17 cellular contexts compared by ENCODE assay signal in the genomic region with DNA sequence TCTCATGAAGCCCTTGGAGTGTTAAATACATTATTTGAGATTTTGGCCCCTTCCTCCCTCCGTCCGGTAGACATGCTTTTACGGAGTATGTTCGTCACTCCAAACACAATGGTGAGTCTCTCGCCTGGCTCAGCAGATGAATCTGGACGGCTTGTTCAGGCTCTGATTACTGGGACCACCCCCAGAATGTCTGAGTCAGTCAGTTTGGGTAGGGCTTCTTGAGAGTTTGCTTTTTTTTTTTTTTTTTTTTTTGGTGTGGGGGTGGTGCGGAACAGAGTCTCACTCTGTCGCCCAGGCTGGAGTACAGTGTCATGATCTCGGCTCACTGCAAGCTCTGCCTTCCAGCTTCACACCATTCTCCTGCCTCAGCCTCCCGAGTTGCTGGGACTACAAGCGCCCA.
DNase-seq lines count a peak whose midpoint lies in the region; ATAC-seq, FAIRE-seq and TF ChIP-seq lines count a peak whose summit lies in the region.
"Had no signal": no experiment of that assay in that cellular context is flagged by ENCODE, and none has a peak within 500 bp of the region (broad histone marks: within the 10 kb centered on the region; RNA-seq: fewer than 3 reads in every experiment).

No MANE protein-coding gene starts in this region.

- no peak overlapping the region for H3K27ac ChIP-seq in small intestine (ENCODE audit: low read depth in 1 of 2, low read length in 1 of 2)
- H3K27ac ChIP-seq: 22Rv1 had no signal

- FAIRE-seq in small intestine (lab: Jason Lieb, UNC) = no peak
- FAIRE-seq: D721Med, GM12892 had no signal

- intact Hi-C loops in activated CD8-positive, alpha-beta T cell treated with anti-CD3 and anti-CD28 coated beads for 36 hours (cut with micrococcal nuclease) = no loop called here

- TF ChIP-seq CTCF in activated CD8-positive, alpha-beta T cell treated with anti-CD3 and anti-CD28 coated beads for 36 hours (IDR thresholded peaks at IDR 0.05) = no peak
- TF ChIP-seq CTCF in brain (conservative IDR thresholded peaks at IDR 0.05) = no peak
- no peak for TF ChIP-seq CTCF in glutamatergic neuron (IDR thresholded peaks at IDR 0.05; ENCODE audit: partially characterized antibody, unreplicated experiment)

- peak; percentile 17 for DNase-seq in activated CD8-positive, alpha-beta T cell treated with anti-CD3 and anti-CD28 coated beads, Interleukin-2, amount 10 ng/mL, durations not matched to agents 7 days and 5 days
- no peak for DNase-seq in activated CD8-positive, alpha-beta T cell treated with anti-CD3 and anti-CD28 coated beads for 36 hours
- DNase-seq in glutamatergic neuron = no peak
- no peak for DNase-seq in small intestine
- DNase-seq in OCI-M1 (lab: John Stamatoyannopoulos, UW) = no peak
- no peak for DNase-seq in stimulated activated CD4-positive, alpha-beta T cell treated with anti-CD3 and anti-CD28 coated beads, Interleukin-2, amount 100 ng/mL, for 48 hours
- DNase-seq: CD8-positive, alpha-beta T cell; COR-L47; DND-41; GDM1; H7 had no signal

- no peaks in the 10 kb centered on the region for H3K27me3 ChIP-seq in small intestine (ENCODE audit: control insufficient read depth in 2 of 2, insufficient read depth in 2 of 2, low read length in 2 of 2)

- no peak overlapping the region for H3K4me3 ChIP-seq in small intestine (ENCODE audit: low read depth in 1 of 2, low read length in 2 of 2)
- H3K4me3 ChIP-seq: GM23338 had no signal

- no peak overlapping the region for H3K27ac Mint-ChIP-seq in activated CD8-positive, alpha-beta T cell treated with anti-CD3 and anti-CD28 coated beads, Interleukin-2, amount 10 ng/mL, durations not matched to agents 7 days and 5 days
- no peak overlapping the region for H3K27ac Mint-ChIP-seq in activated CD8-positive, alpha-beta T cell treated with anti-CD3 and anti-CD28 coated beads for 36 hours
- H3K27ac Mint-ChIP-seq in brain (peak overlapping the region in 3 of 5 experiments; percentile 1 to 61 (median 53)), glutamatergic neuron (ENCODE audit: unreplicated experiment) (peak overlapping the region; percentile 10)
- H3K27ac Mint-ChIP-seq: CD8-positive, alpha-beta T cell; GM23338 had no signal

- no peaks in the 10 kb centered on the region for H3K4me1 ChIP-seq in small intestine (ENCODE audit: control insufficient read depth in 2 of 2, insufficient read depth in 1 of 2, low read depth in 1 of 2, low read length in 1 of 2)

- no peaks in the 10 kb centered on the region for H3K9me3 Mint-ChIP-seq in activated CD8-positive, alpha-beta T cell treated with anti-CD3 and anti-CD28 coated beads, Interleukin-2, amount 10 ng/mL, durations not matched to agents 7 days and 5 days (ENCODE audit: insufficient read depth)
- no peaks in the 10 kb centered on the region for H3K9me3 Mint-ChIP-seq in activated CD8-positive, alpha-beta T cell treated with anti-CD3 and anti-CD28 coated beads for 36 hours
- H3K9me3 Mint-ChIP-seq in brain = no peaks in the 10 kb centered on the region
- H3K9me3 Mint-ChIP-seq in glutamatergic neuron (ENCODE audit: unreplicated experiment) = no peaks in the 10 kb centered on the region
- H3K9me3 Mint-ChIP-seq: CD14-positive monocyte; CD8-positive, alpha-beta T cell; GM23338 had no signal

- H3K4me3 Mint-ChIP-seq in activated CD8-positive, alpha-beta T cell treated with anti-CD3 and anti-CD28 coated beads, Interleukin-2, amount 10 ng/mL, durations not matched to agents 7 days and 5 days = no peak overlapping the region
- no peak overlapping the region for H3K4me3 Mint-ChIP-seq in activated CD8-positive, alpha-beta T cell treated with anti-CD3 and anti-CD28 coated beads for 36 hours
- H3K4me3 Mint-ChIP-seq in brain (no peak overlapping the region), glutamatergic neuron (ENCODE audit: unreplicated experiment) (no peak overlapping the region)
- H3K4me3 Mint-ChIP-seq: CD14-positive monocyte; CD8-positive, alpha-beta T cell; GM23338 had no signal

- peaks cover 43% of the 10 kb centered on the region for H3K36me3 Mint-ChIP-seq in activated CD8-positive, alpha-beta T cell treated with anti-CD3 and anti-CD28 coated beads, Interleukin-2, amount 10 ng/mL, durations not matched to agents 7 days and 5 days (ENCODE audit: low read depth)
- H3K36me3 Mint-ChIP-seq in activated CD8-positive, alpha-beta T cell treated with anti-CD3 and anti-CD28 coated beads for 36 hours (ENCODE audit: low read depth) = peaks cover 32% of the 10 kb centered on the region
- peaks cover 86% of the 10 kb centered on the region for H3K36me3 Mint-ChIP-seq in brain
- H3K36me3 Mint-ChIP-seq in glutamatergic neuron (ENCODE audit: unreplicated experiment) = peaks cover 15% of the 10 kb centered on the region

- H3K9me3 ChIP-seq in small intestine (ENCODE audit: control insufficient read depth, low read depth) = no peaks in the 10 kb centered on the region

- 93 to 96% (median 93%) methylated on average over 11 of the region's 11 CpGs for WGBS in small intestine, 3 donors

- no peak for ATAC-seq in activated CD8-positive, alpha-beta T cell treated with anti-CD3 and anti-CD28 coated beads, Interleukin-2, amount 10 ng/mL, durations not matched to agents 7 days and 5 days
- ATAC-seq in activated CD8-positive, alpha-beta T cell treated with anti-CD3 and anti-CD28 coated beads for 36 hours = no peak
- ATAC-seq: CD8-positive, alpha-beta T cell; GM23338 had no signal

- H3K27me3 Mint-ChIP-seq in activated CD8-positive, alpha-beta T cell treated with anti-CD3 and anti-CD28 coated beads, Interleukin-2, amount 10 ng/mL, durations not matched to agents 7 days and 5 days (ENCODE audit: low read depth) = no peaks in the 10 kb centered on the region
- H3K27me3 Mint-ChIP-seq in activated CD8-positive, alpha-beta T cell treated with anti-CD3 and anti-CD28 coated beads for 36 hours = no peaks in the 10 kb centered on the region
- H3K27me3 Mint-ChIP-seq in brain (no peaks in the 10 kb centered on the region), glutamatergic neuron (ENCODE audit: unreplicated experiment) (peaks cover 3% of the 10 kb centered on the region)

- peaks cover 8 to 27% of the 10 kb centered on the region in 2 donors for H3K36me3 ChIP-seq in small intestine (ENCODE audit: control insufficient read depth in 2 of 2, insufficient read depth in 2 of 2, low read length in 2 of 2)

- CTCF ChIA-PET in activated CD8-positive, alpha-beta T cell treated with anti-CD3 and anti-CD28 coated beads, Interleukin-2, amount 10 ng/mL, durations not matched to agents 7 days and 5 days (lab: Charles Lee) = no interaction called here
- CTCF ChIA-PET in activated CD8-positive, alpha-beta T cell treated with anti-CD3 and anti-CD28 coated beads for 36 hours (lab: Charles Lee) = interaction anchor here (0.8 kb wide), 1 partner anchor 12 kb away, joined by 3 read pairs; no protein-coding TSS in a partner anchor

- POLR2A ChIA-PET in activated CD8-positive, alpha-beta T cell treated with anti-CD3 and anti-CD28 coated beads, Interleukin-2, amount 10 ng/mL, durations not matched to agents 7 days and 5 days (lab: Charles Lee) = no interaction called here
- POLR2A ChIA-PET in activated CD8-positive, alpha-beta T cell treated with anti-CD3 and anti-CD28 coated beads for 36 hours (lab: Charles Lee) = no interaction called here

- peaks cover 5% of the 10 kb centered on the region for H3K4me1 Mint-ChIP-seq in activated CD8-positive, alpha-beta T cell treated with anti-CD3 and anti-CD28 coated beads, Interleukin-2, amount 10 ng/mL, durations not matched to agents 7 days and 5 days (ENCODE audit: low read depth)
- H3K4me1 Mint-ChIP-seq in activated CD8-positive, alpha-beta T cell treated with anti-CD3 and anti-CD28 coated beads for 36 hours (ENCODE audit: low read depth) = peaks cover 3% of the 10 kb centered on the region
- H3K4me1 Mint-ChIP-seq in brain (peaks cover 6% of the 10 kb centered on the region), glutamatergic neuron (ENCODE audit: low read depth, unreplicated experiment) (no peaks in the 10 kb centered on the region)
- H3K4me1 Mint-ChIP-seq: CD14-positive monocyte, GM23338 had no signal

Comparison
In these comparisons a context has a peak if more than half of its experiments do, and no peak if none do; other contexts are left out.
1. H3K27ac Mint-ChIP-seq: peak in brain (3 of 5) and glutamatergic neuron (single experiment); none in activated CD8-positive, alpha-beta T cell treated with anti-CD3 and anti-CD28 coated beads, Interleukin-2, amount 10 ng/mL, durations not matched to agents 7 days and 5 days (single experiment) and activated CD8-positive, alpha-beta T cell treated with anti-CD3 and anti-CD28 coated beads for 36 hours (single experiment).